ENCODE assay signal across 11 cellular contexts in genomic region chr17:35314415-35315216, GRCh38. TPM values are rescaled to one million over a fixed set of nuclear protein-coding genes. Genes with fewer than 3 reads are reported as not detected.
DNase-seq lines count a peak whose midpoint lies in the region; ATAC-seq and TF ChIP-seq lines count a peak whose summit lies in the region.
"Had no signal": no experiment of that assay in that cellular context is flagged by ENCODE, and none has a peak within 500 bp of the region (broad histone marks: within the 10 kb centered on the region; RNA-seq: fewer than 3 reads in every experiment).

No MANE protein-coding gene starts in this region.

- peaks cover 0 to 2% of the 10 kb centered on the region in 2 donors for H3K36me3 Mint-ChIP-seq in CD14-positive monocyte

- peaks cover 2 to 5% (median 4%) of the 10 kb centered on the region in 7 donors for H3K9me3 Mint-ChIP-seq in CD14-positive monocyte

- CTCF ChIA-PET in RWPE1 (lab: Yijun Ruan, JAX), result interaction anchor here (0.5 to 5.5 kb wide), 2 partner anchors 18 to 220 kb away, joined by 3 to 46 read pairs; no protein-coding TSS in a partner anchor

- intact Hi-C loops in sciatic nerve (cut with DNase I) (loop anchor here (5.0 kb wide), 1 partner anchor 223 kb away; the partner anchor contains the start of gene SLFN12L), CD14-positive monocyte (cut with micrococcal nuclease) (loop anchor here (5.0 to 10.0 kb wide), 2 partner anchors 130 to 223 kb away; partner anchors contain the start of genes SLFN12L (in 1 of the 2) and SLFN13 (in 1 of the 2))

- no peak overlapping the region for H2AFZ ChIP-seq in fibroblast of lung (ENCODE audit: low read length)

- TF ChIP-seq CTCF in RWPE1 (conservative IDR thresholded peaks at IDR 0.05; ENCODE audit: low read depth) (no peak), fibroblast of lung (conservative IDR thresholded peaks at IDR 0.05 in 1 of 2, IDR thresholded peaks at IDR 0.05 in 1 of 2; ENCODE audit: low read depth in 1 of 2, low read length in 2 of 2) (no peak), CD14-positive monocyte (IDR thresholded peaks at IDR 0.05) (no peak)

- H3K9ac ChIP-seq in fibroblast of lung (ENCODE audit: insufficient read depth, low read length), result no peak overlapping the region

- H3K27ac ChIP-seq in RWPE1 (peak overlapping the region; percentile 59), fibroblast of lung (ENCODE audit: insufficient read depth, low read length) (peak overlapping the region; percentile 30)
- H3K27ac ChIP-seq: adrenal gland, ovary had no signal

- DNase-seq in ELF-1 (ENCODE audit: low read depth, low spot score), result peak; percentile 43
- no peak for DNase-seq in RWPE1 (ENCODE audit: low spot score)
- DNase-seq in fibroblast of lung (ENCODE audit: low read depth in 2 of 2), result peak in 1 of 2 donors; percentile 5
- no peak for DNase-seq in sciatic nerve (ENCODE audit: low spot score)
- DNase-seq in HUDEP-2 (lab: John Stamatoyannopoulos, UW; ENCODE audit: unreplicated experiment in 76 of 76), result no peak
- no peak for DNase-seq in DMS79 treated with DMSO at 0.1 percent for 48 hours (lab: John Stamatoyannopoulos, UW)
- no peak for DNase-seq in stimulated activated CD4-positive, alpha-beta T cell treated with anti-CD3 and anti-CD28 coated beads, Interleukin-2, amount 100 ng/mL, for 48 hours
- DNase-seq in CD14-positive monocyte (ENCODE audit: low spot score), result no peak
- DNase-seq: NCI-H2081 treated with DMSO at 0.1 percent for 48 hours had no signal

- peaks cover 14% of the 10 kb centered on the region for H3K4me1 ChIP-seq in fibroblast of lung (ENCODE audit: control insufficient read depth, extremely low read depth, insufficient read depth, low read length)

- peak; percentile 8 for ATAC-seq in sciatic nerve

- no peaks in the 10 kb centered on the region for H3K27me3 ChIP-seq in fibroblast of lung (ENCODE audit: control insufficient read depth, insufficient read depth, low read length)
- H3K27me3 ChIP-seq: adrenal gland, ovary had no signal

- H3K4me3 Mint-ChIP-seq in CD14-positive monocyte, result peak overlapping the region in 1 of 2 donors; percentile 95

- H3K9me3 ChIP-seq in fibroblast of lung (ENCODE audit: control insufficient read depth, insufficient read depth, low read depth, low read length), result no peaks in the 10 kb centered on the region
- H3K9me3 ChIP-seq: adrenal gland, ovary had no signal

- POLR2A ChIA-PET in RWPE1 (lab: Yijun Ruan, JAX; ENCODE audit: low non-redundant PET), result no interaction called here

- H3K27ac Mint-ChIP-seq in CD14-positive monocyte, result peak overlapping the region in 2 of 7 donors; percentile 74 to 92

- H3K4me2 ChIP-seq in fibroblast of lung (ENCODE audit: extremely low read depth, insufficient read depth, low read length), result peak overlapping the region; percentile 21

- no peaks in the 10 kb centered on the region for H4K20me1 ChIP-seq in fibroblast of lung (ENCODE audit: control insufficient read depth, extremely low read depth, insufficient read depth, low read length)

- H3K79me2 ChIP-seq in fibroblast of lung (ENCODE audit: control insufficient read depth, insufficient read depth, low read length), result no peaks in the 10 kb centered on the region

- H3K4me3 ChIP-seq in fibroblast of lung (replicated peaks in 1 of 4; ENCODE audit: control extremely low read depth in 1 of 4, insufficient read depth in 1 of 4, low read depth in 3 of 4, low read length in 4 of 4), result no peak overlapping the region
- H3K4me3 ChIP-seq: ovary had no signal

- H3K27me3 Mint-ChIP-seq in CD14-positive monocyte (ENCODE audit: low read depth in 3 of 3), result peaks cover 2 to 6% (median 2%) of the 10 kb centered on the region in 3 donors

- peaks cover 27% of the 10 kb centered on the region for H3K4me1 Mint-ChIP-seq in CD14-positive monocyte

- no peaks in the 10 kb centered on the region for H3K36me3 ChIP-seq in fibroblast of lung (ENCODE audit: control insufficient read depth, insufficient read depth, low read length)
- H3K36me3 ChIP-seq: adrenal gland, ovary had no signal

RNA-seq across cellular contexts. Expression of gene SLFN11, which starts 58.8 kb away (rescaled TPM):
- total RNA-seq in fibroblast of lung (74.1 and 102 TPM in 2 replicates), sciatic nerve (107 TPM)
- polyA plus RNA-seq in fibroblast of lung (61.3 and 63.6 TPM in 2 replicates), CD14-positive monocyte (10 to 100 TPM; 34.3 to 46.8 TPM)
- polyA plus RNA-seq in fibroblast of lung (2012), result 44.7 and 47.8 TPM in 2 replicates
- 28.2 and 74.7 TPM in 2 replicates for polyA minus RNA-seq in fibroblast of lung (ENCODE audit: low replicate concordance)
